ENCODE assay signal across 12 cellular contexts in the genomic region with DNA sequence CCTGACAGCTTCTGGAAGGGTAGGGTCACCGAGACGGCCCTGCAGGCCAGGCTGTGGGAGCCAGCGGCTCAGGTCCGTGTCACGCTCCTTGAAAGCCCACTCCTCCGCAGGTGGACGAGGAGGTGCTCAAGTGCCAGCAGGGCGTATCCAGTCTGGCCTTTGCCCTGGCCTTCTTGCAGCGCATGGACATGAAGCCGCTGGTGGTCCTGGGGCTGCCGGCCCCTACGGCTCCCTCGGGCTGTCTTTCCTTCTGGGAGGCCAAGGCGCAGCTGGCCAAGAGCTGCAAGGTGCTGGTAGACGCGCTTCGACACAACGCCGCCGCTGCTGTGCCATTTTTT. TPM values are rescaled to one million over a fixed set of nuclear protein-coding genes. Genes with fewer than 3 reads are reported as not detected.
A peak's percentile ranks its signal among the peaks of the same experiment; 100 is the strongest.
DNase-seq lines count a peak whose midpoint lies in the region; ATAC-seq and TF ChIP-seq lines count a peak whose summit lies in the region.
"Had no signal": no experiment of that assay in that cellular context is flagged by ENCODE, and none has a peak within 500 bp of the region (broad histone marks: within the 10 kb centered on the region; RNA-seq: fewer than 3 reads in every experiment).

No MANE protein-coding gene starts in this region.

- no peak for TF ChIP-seq CTCF in coronary artery (IDR thresholded peaks at IDR 0.05)
- no peak for TF ChIP-seq CTCF in lower lobe of right lung (IDR thresholded peaks at IDR 0.05)
- no peak for TF ChIP-seq CTCF in PC-9 (conservative IDR thresholded peaks at IDR 0.05)

- peak in 1 of 2 donors; percentile 1 for ATAC-seq in lower lobe of right lung

- H4K20me1 ChIP-seq in PC-9 (ENCODE audit: insufficient read depth): no peaks in the 10 kb centered on the region

- H3K9me3 ChIP-seq in lower lobe of right lung (no peaks in the 10 kb centered on the region), thymus (ENCODE audit: control insufficient read depth) (no peaks in the 10 kb centered on the region), MG63 (no peaks in the 10 kb centered on the region), PC-9 (ENCODE audit: insufficient read depth, low read depth) (no peaks in the 10 kb centered on the region)
- H3K9me3 ChIP-seq: HAP-1 had no signal

- H3K4me2 ChIP-seq in PC-9: no peak overlapping the region

- H3K27me3 ChIP-seq in lower lobe of right lung (ENCODE audit: low read depth) (peaks cover 23% of the 10 kb centered on the region), thymus (ENCODE audit: control insufficient read depth, insufficient read depth) (peaks cover 50% of the 10 kb centered on the region), MG63 (no peaks in the 10 kb centered on the region), PC-9 (ENCODE audit: insufficient read depth, low read depth) (no peaks in the 10 kb centered on the region)

- POLR2A ChIA-PET in PC-9 (lab: Charles Lee; ENCODE audit: unreplicated experiment): interaction anchor here (0.5 kb wide), 1 partner anchor 227 kb away, joined by 5 read pairs; the partner anchor contains the start of gene DUSP3

- DNase-seq in activated CD8-positive, alpha-beta memory T cell treated with anti-CD3 and anti-CD28 coated beads for 24 hours: peak; percentile 62
- no peak for DNase-seq in activated CD8-positive, alpha-beta memory T cell treated with anti-CD3 and anti-CD28 coated beads, Interleukin-2, amount 50 U/mL, for 48 hours
- no peak for DNase-seq in coronary artery (ENCODE audit: low spot score)
- DNase-seq in lower lobe of right lung: no peak
- no peak for DNase-seq in MG63
- no peak for DNase-seq in effector CD8-positive, alpha-beta T cell (lab: John Stamatoyannopoulos, UW)
- no peak for DNase-seq in PC-9
- DNase-seq: amniotic stem cell had no signal

- peak overlapping the region in 1 of 2 donors; percentile 66 for H3K27ac ChIP-seq in coronary artery
- peak overlapping the region; percentile 59 for H3K27ac ChIP-seq in lower lobe of right lung
- no peak overlapping the region for H3K27ac ChIP-seq in thymus (ENCODE audit: low read depth)
- no peak overlapping the region for H3K27ac ChIP-seq in PC-9

- H3K4me3 ChIP-seq in coronary artery (peak overlapping the region; percentile 72), lower lobe of right lung (peak overlapping the region; percentile 58), thymus (ENCODE audit: low read length) (peak overlapping the region; percentile 45), MG63 (no peak overlapping the region), PC-9 (no peak overlapping the region)

- 10% methylated on average over 20 of the region's 20 CpGs for WGBS in thymus

- peaks cover 38% of the 10 kb centered on the region for H3K4me1 ChIP-seq in lower lobe of right lung
- H3K4me1 ChIP-seq in thymus (ENCODE audit: control insufficient read depth, insufficient read depth, low read length): peaks cover 18% of the 10 kb centered on the region
- peaks cover 12% of the 10 kb centered on the region for H3K4me1 ChIP-seq in PC-9 (replicated peaks; ENCODE audit: insufficient read depth)

- H3K36me3 ChIP-seq in lower lobe of right lung (peaks cover 9% of the 10 kb centered on the region), thymus (ENCODE audit: control insufficient read depth, insufficient read depth) (no peaks in the 10 kb centered on the region), MG63 (peaks cover 9% of the 10 kb centered on the region), PC-9 (ENCODE audit: low read depth) (no peaks in the 10 kb centered on the region)

- H3K9me2 ChIP-seq in PC-9 (ENCODE audit: insufficient read depth): no peaks in the 10 kb centered on the region

- intact Hi-C loops in lower lobe of right lung (cut with DNase I) (no loop called here), PC-9 (cut with micrococcal nuclease; ENCODE audit: unreplicated experiment) (loop anchor here (5.0 kb wide), 1 partner anchor 67 kb away; the partner anchor contains the start of gene G6PC3)

- no peaks in the 10 kb centered on the region for H3K79me2 ChIP-seq in PC-9 (ENCODE audit: low read depth)

- no peak overlapping the region for H2AFZ ChIP-seq in PC-9

- H3F3A ChIP-seq in PC-9 (ENCODE audit: insufficient read depth, low read depth): peaks cover 7% of the 10 kb centered on the region

- CTCF ChIA-PET in PC-9 (lab: Charles Lee): interaction anchor here (0.7 to 1.5 kb wide), 2 partner anchors 163 to 284 kb away, joined by 3 read pairs; no protein-coding TSS in a partner anchor

- BruUV-seq in PC-9 (replicated peaks; lab: Mats Ljungman, UMichigan): no TSS peak

RNA-seq across cellular contexts. Expression of gene NAGS, which starts 1.1 kb away (rescaled TPM):
- total RNA-seq in lower lobe of right lung: 6.4 TPM
- 1.6 TPM for polyA plus RNA-seq in thymus
- 1.4 TPM in 1 of 2 replicates, not detected in the other for total RNA-seq in MG63 (2014; rRNA removed; shearing (Covaris generic); ENCODE audit: low replicate concordance)
- total RNA-seq in PC-9 (2021): 1.0 and 1.4 TPM in 2 replicates

RNA-seq across cellular contexts. Expression of gene TMEM101, which starts 9.3 kb away (rescaled TPM):
- 28.4 TPM for total RNA-seq in lower lobe of right lung
- polyA plus RNA-seq in thymus: 23.8 TPM
- 33.2 and 56.8 TPM in 2 replicates for total RNA-seq in MG63 (2014; rRNA removed; shearing (Covaris generic); ENCODE audit: low replicate concordance)
- 33.5 and 42.6 TPM in 2 replicates for total RNA-seq in PC-9 (2021)

RNA-seq across cellular contexts. Expression of gene PYY, which starts 51.8 kb away (rescaled TPM):
- total RNA-seq in lower lobe of right lung (not detected), PC-9 (2021) (not detected in 2 replicates)
- polyA plus RNA-seq in thymus: 6.8 TPM
- total RNA-seq in MG63 (2014; rRNA removed; shearing (Covaris generic); ENCODE audit: low replicate concordance): not detected in 2 replicates
- total RNA-seq: A673, HT1080 had no signal

Comparison
In these comparisons a context has a peak if more than half of its experiments do, and no peak if none do; other contexts are left out.
1. H3K4me3 ChIP-seq: peak in coronary artery (single experiment), lower lobe of right lung (single experiment) and thymus (single experiment); none in MG63 (single experiment) and PC-9 (single experiment).